ENCODE assay signal across 10 cellular contexts in the genomic region with DNA sequence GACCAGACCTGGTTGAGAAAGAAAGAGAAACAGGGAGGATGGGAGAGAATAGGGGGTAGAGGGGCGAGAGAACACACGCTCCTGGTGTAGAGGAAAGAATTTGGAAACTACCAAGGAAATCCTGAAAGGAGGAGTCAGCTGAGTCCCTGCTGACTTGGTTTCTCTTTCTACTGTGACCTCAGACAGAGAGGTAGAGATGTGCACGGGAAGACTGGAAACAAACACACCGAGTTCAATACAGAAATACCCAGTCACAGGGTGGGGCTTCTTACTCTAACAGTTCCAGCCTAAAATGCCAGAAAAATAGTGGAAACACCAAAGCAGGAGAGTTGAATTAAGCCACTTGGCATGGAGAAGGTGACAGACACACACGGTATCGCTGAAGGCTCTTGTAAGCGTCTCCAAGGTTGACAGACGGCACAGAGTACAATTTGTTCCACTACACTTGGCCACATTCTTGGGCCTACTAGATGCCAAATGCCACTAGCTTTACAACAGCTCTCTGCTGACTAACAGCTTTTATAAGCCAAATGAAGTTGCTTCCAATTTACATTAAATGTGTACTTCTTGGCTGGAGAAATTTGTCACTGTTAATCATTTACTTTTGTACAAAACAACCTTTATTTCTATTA. TPM values are rescaled to one million over a fixed set of nuclear protein-coding genes. Genes with fewer than 3 reads are reported as not detected.
DNase-seq lines count a peak whose midpoint lies in the region; ATAC-seq and TF ChIP-seq lines count a peak whose summit lies in the region.
"Had no signal": no experiment of that assay in that cellular context is flagged by ENCODE, and none has a peak within 500 bp of the region (broad histone marks: within the 10 kb centered on the region; RNA-seq: fewer than 3 reads in every experiment).

No MANE protein-coding gene starts in this region.

- H2AK9ac ChIP-seq in IMR-90 (replicated peaks; ENCODE audit: low read depth, low read length, poor library complexity), result no peak overlapping the region

- H3K56ac ChIP-seq in IMR-90 (ENCODE audit: extremely low read depth, insufficient read depth, low read length), result no peak overlapping the region

- CTCF ChIA-PET in IMR-90 (lab: Yijun Ruan, JAX), result interaction anchor here (0.6 kb wide), 2 partner anchors 28 to 1078 kb away, joined by 3 to 4 read pairs; no protein-coding TSS in a partner anchor

- H2BK20ac ChIP-seq in IMR-90 (ENCODE audit: low read depth, low read length), result no peak overlapping the region

- 0 out of 2 replicates have a peak overlapping the region, but pooled peaks have one; percentile 19 for H3K4ac ChIP-seq in IMR-90 (ENCODE audit: low read depth, low read length)

- peak overlapping the region in 1 of 2 experiments; percentile 34; a peak in 1 of 4 replicates for H4K8ac ChIP-seq in IMR-90 (ENCODE audit: low read depth in 2 of 2, low read length in 2 of 2)

- POLR2A ChIA-PET in IMR-90 (lab: Charles Lee; ENCODE audit: unreplicated experiment), result no interaction called here

- TF ChIP-seq CTCF in IMR-90 (conservative IDR thresholded peaks at IDR 0.05; ENCODE audit: low read depth, low read length), result no peak
- TF ChIP-seq CTCF in cardiac fibroblast (IDR thresholded peaks at IDR 0.05; ENCODE audit: low read depth, low read length), result no peak

- dilution Hi-C loops in IMR-90 (cut with HindIII; ENCODE audit: low sequenced_read_pairs, unreplicated experiment), result no loop called here

- H4K20me1 ChIP-seq in IMR-90 (ENCODE audit: insufficient read depth, low read length), result peaks cover 96% of the 10 kb centered on the region

- no peak overlapping the region for H2BK15ac ChIP-seq in IMR-90 (ENCODE audit: low read depth, low read length)

- in situ Hi-C loops in IMR-90 (cut with MboI; ENCODE audit: low sequenced_read_pairs), result no loop called here

- peak overlapping the region; percentile 53 for H3K14ac ChIP-seq in IMR-90 (replicated peaks; ENCODE audit: low read depth, low read length)

- peak overlapping the region; percentile 35; the same call in 1 of the 2 replicates for H3K27ac ChIP-seq in IMR-90 (ENCODE audit: insufficient read depth, low read length)
- peak overlapping the region; percentile 19 for H3K27ac ChIP-seq in layer of hippocampus (ENCODE audit: low read depth, low read length)
- peak overlapping the region; percentile 80 for H3K27ac ChIP-seq in stomach smooth muscle (ENCODE audit: low read length)

- H2BK5ac ChIP-seq in IMR-90 (ENCODE audit: low read depth, low read length, poor library complexity, severe bottlenecking), result peak overlapping the region; percentile 9

- H3K4me1 ChIP-seq in IMR-90 (ENCODE audit: control insufficient read depth, insufficient read depth, low read length) (peaks cover 32% of the 10 kb centered on the region), stomach smooth muscle (ENCODE audit: control insufficient read depth, insufficient read depth, low read length) (peaks cover 23% of the 10 kb centered on the region)

- no peak overlapping the region for H4K5ac ChIP-seq in IMR-90 (ENCODE audit: low read depth, low read length)

- peak overlapping the region; percentile 37 for H3K4me2 ChIP-seq in IMR-90 (ENCODE audit: low read depth, low read length)

- H3K9me1 ChIP-seq in IMR-90 (ENCODE audit: insufficient read depth, low read length), result peaks cover 38% of the 10 kb centered on the region

- H3K9me3 ChIP-seq in IMR-90 (ENCODE audit: control insufficient read depth, insufficient read depth, low read length) (no peaks in the 10 kb centered on the region), stomach smooth muscle (ENCODE audit: control insufficient read depth in 2 of 2, low read length in 2 of 2) (no peaks in the 10 kb centered on the region)

- TF ChIP-seq POLR2A in IMR-90 (IDR thresholded peaks at IDR 0.05; ENCODE audit: low read depth, low read length), result no peak

- no peak for TF ChIP-seq RAD21 in IMR-90 (IDR thresholded peaks at IDR 0.05; ENCODE audit: low read length)

- 7% methylated on average over 3 of the region's 8 CpGs; no CpG with 5 or more reads in 1 of the 2 experiments for WGBS in IMR-90 (ENCODE audit: extremely low coverage in 2 of 2, insufficient read length in 1 of 2), 2 experiments

- no peak overlapping the region for H3K9ac ChIP-seq in IMR-90 (ENCODE audit: low read depth, low read length)
- H3K9ac ChIP-seq in stomach smooth muscle (ENCODE audit: low read length in 2 of 2), result peak overlapping the region; percentile 13 to 59

- H3K36me3 ChIP-seq in IMR-90 (ENCODE audit: control insufficient read depth, insufficient read depth, low read length) (peaks cover 10% of the 10 kb centered on the region; the same call in 1 of the 2 replicates), stomach smooth muscle (ENCODE audit: control insufficient read depth in 2 of 2, insufficient read depth in 2 of 2, low read length in 2 of 2) (no peaks in the 10 kb centered on the region)

- H3K4me3 ChIP-seq in IMR-90 (ENCODE audit: insufficient read depth, low read depth, low read length) (no peak overlapping the region), cardiac fibroblast (replicated peaks in 1 of 2; ENCODE audit: low read depth in 2 of 2, low read length in 2 of 2) (no peak overlapping the region), stomach smooth muscle (ENCODE audit: low read length in 2 of 2) (peak overlapping the region; percentile 33 to 54)

- no peak overlapping the region for H2BK120ac ChIP-seq in IMR-90 (ENCODE audit: low read depth, low read length)

- peak; percentile 47 for ATAC-seq in IMR-90 (ENCODE audit: low read depth)

- DNase-seq in IMR-90 (no peak), cardiac fibroblast (ENCODE audit: low read depth in 2 of 2) (peak; percentile 68 to 73), NCI-H2081 (lab: John Stamatoyannopoulos, UW) (no peak), posterior vena cava (ENCODE audit: low spot score) (no peak)
- DNase-seq in activated CD4-positive, alpha-beta T cell treated with anti-CD3 and anti-CD28 coated beads for 4 hours, result no peak
- no peak for DNase-seq in activated effector memory CD4-positive, alpha-beta T cell treated with Interleukin-2 at 50 U/mL for 16 hours
- DNase-seq: activated CD8-positive, alpha-beta memory T cell treated with anti-CD3 and anti-CD28 coated beads, Interleukin-2, amount 50 U/mL, for 4 hours; OCI-M1 had no signal

- H3K79me1 ChIP-seq in IMR-90 (ENCODE audit: low read depth in 1 of 2, low read length in 2 of 2), result peaks cover 0 to 68% of the 10 kb centered on the region in 2 experiments; a peak in 2 of 4 replicates

- H2AFZ ChIP-seq in IMR-90 (replicated peaks; ENCODE audit: low read length, poor library complexity), result no peak overlapping the region

- H3K27me3 ChIP-seq in IMR-90 (ENCODE audit: control insufficient read depth, insufficient read depth, low read length) (no peaks in the 10 kb centered on the region), layer of hippocampus (ENCODE audit: control insufficient read depth, insufficient read depth, low read length) (no peaks in the 10 kb centered on the region), stomach smooth muscle (ENCODE audit: control insufficient read depth in 1 of 2, insufficient read depth in 2 of 2, low read length in 2 of 2) (no peaks in the 10 kb centered on the region)

- H2AK5ac ChIP-seq in IMR-90 (ENCODE audit: low read depth, low read length), result peak overlapping the region; percentile 66; the same call in 1 of the 2 replicates

- no peak overlapping the region for H4K91ac ChIP-seq in IMR-90 (ENCODE audit: insufficient read depth, low read depth, low read length)

- BruUV-seq in IMR-90 (replicated peaks; lab: Mats Ljungman, UMichigan), result no TSS peak

- H3K23ac ChIP-seq in IMR-90 (ENCODE audit: low read depth, low read length), result peak overlapping the region; percentile 79; the same call in 1 of the 2 replicates

- H3K18ac ChIP-seq in IMR-90 (ENCODE audit: low read depth, low read length), result no peak overlapping the region

- intact Hi-C loops in IMR-90 (cut with micrococcal nuclease), result no loop called here
- intact Hi-C loops in posterior vena cava (cut with DNase I), result no loop called here

TF ChIP-seq in IMR-90, 13 proteins besides CTCF, POLR2A, EP300 and RAD21 (continues in another document):
- TF ChIP-seq MXI1 (IDR thresholded peaks at IDR 0.05; ENCODE audit: borderline replicate concordance, low read depth, low read length) (no peak), USF2 (IDR thresholded peaks at IDR 0.05; ENCODE audit: low read depth, low read length) (no peak), MAZ (IDR thresholded peaks at IDR 0.05; ENCODE audit: borderline replicate concordance, low read depth, low read length) (no peak), FOS (IDR thresholded peaks at IDR 0.05; ENCODE audit: low read depth, low read length) (no peak), BHLHE40 (IDR thresholded peaks at IDR 0.05; ENCODE audit: low read depth, low read length) (no peak), NFE2L2 (IDR thresholded peaks at IDR 0.05; ENCODE audit: low read depth, low read length) (no peak), CEBPB (IDR thresholded peaks at IDR 0.05; ENCODE audit: low read depth, low read length) (no peak), RCOR1 (IDR thresholded peaks at IDR 0.05; ENCODE audit: insufficient replicate concordance, low read length) (no peak), CHD1 (IDR thresholded peaks at IDR 0.05; ENCODE audit: low read depth, low read length) (no peak), MAFK (IDR thresholded peaks at IDR 0.05; ENCODE audit: low read depth, low read length) (no peak), SMC3 (IDR thresholded peaks at IDR 0.05; ENCODE audit: low read depth, low read length) (no peak), RFX5 (IDR thresholded peaks at IDR 0.05; ENCODE audit: low read depth, low read length) (no peak)

RNA-seq across cellular contexts. Expression of gene LATS2, which starts 28.0 kb away (rescaled TPM):
- 12.7 and 16.4 TPM in 2 replicates for total RNA-seq in IMR-90 (2012; rRNA removed)
- 22.4 and 36.9 TPM in 2 replicates for polyA plus RNA-seq in IMR-90 (2012; rRNA removed)
- 18.2 and 24.6 TPM in 2 replicates for polyA plus RNA-seq in IMR-90 (2012; cell fraction: cytosol; rRNA removed)
- polyA plus RNA-seq in IMR-90 (2012; cell fraction: nucleus; rRNA removed; ENCODE audit: low replicate concordance), result 41.2 and 51.8 TPM in 2 replicates
- 10 to 100 TPM; 37.2 to 41.8 TPM for total RNA-seq in posterior vena cava

Comparison
In these comparisons a context has a peak if more than half of its experiments do, and no peak if none do; other contexts are left out.
1. DNase-seq: peak in cardiac fibroblast (2 of 2); none in IMR-90 (single experiment), activated CD4-positive, alpha-beta T cell treated with anti-CD3 and anti-CD28 coated beads for 4 hours (0 of 2), activated effector memory CD4-positive, alpha-beta T cell treated with Interleukin-2 at 50 U/mL for 16 hours (single experiment), NCI-H2081 (0 of 2) and posterior vena cava (single experiment).
2. H3K27ac ChIP-seq: peak in every context shown above with its lines; median percentile 80 in stomach smooth muscle; 35 in IMR-90; 19 in layer of hippocampus.
3. H3K4me3 ChIP-seq: peak in stomach smooth muscle (2 of 2); none in IMR-90 (single experiment) and cardiac fibroblast (0 of 2).